In genomic region chr5:172531704-172532026, GRCh38 we compare ENCODE assay signal across 25 cellular contexts.
A peak's percentile ranks its signal among the peaks of the same experiment; 100 is the strongest.
DNase-seq lines count a peak whose midpoint lies in the region; FAIRE-seq and TF ChIP-seq lines count a peak whose summit lies in the region.
"Had no signal": no experiment of that assay in that cellular context is flagged by ENCODE, and none has a peak within 500 bp of the region (broad histone marks: within the 10 kb centered on the region; RNA-seq: fewer than 3 reads in every experiment).

No MANE protein-coding gene starts in this region.

- intact Hi-C loops in sigmoid colon (cut with DNase I), result loop anchor here (2.0 kb wide), 1 partner anchor 23 kb away; no protein-coding TSS in a partner anchor

- no peaks in the 10 kb centered on the region for H3K27me3 ChIP-seq in sigmoid colon
- H3K27me3 ChIP-seq: BE2C, SJSA1 had no signal

- H3K4me1 ChIP-seq in sigmoid colon, result peaks cover 0 to 56% (median 35%) of the 10 kb centered on the region in 4 donors
- H3K4me1 ChIP-seq: BE2C, Caco-2 had no signal

- TF ChIP-seq CTCF in GM13976 (IDR thresholded peaks at IDR 0.05; ENCODE audit: borderline replicate concordance, control extremely low read depth, extremely low read depth, insufficient read depth, missing control alignments) (no peak), coronary artery (IDR thresholded peaks at IDR 0.05) (no peak), sigmoid colon (IDR thresholded peaks at IDR 0.05) (no peak)

- FAIRE-seq in GM12891 (lab: Jason Lieb, UNC), result no peak
- FAIRE-seq: GM12892 had no signal

- TF ChIP-seq POLR2A in sigmoid colon (IDR thresholded peaks at IDR 0.05) (no peak), GM12891 (IDR thresholded peaks at IDR 0.05; ENCODE audit: low read depth, low read length) (no peak)

- 81 to 87% methylated on average over 2 of the region's 2 CpGs for WGBS in sigmoid colon, 2 donors

- peak; percentile 52 for DNase-seq in activated CD8-positive, alpha-beta memory T cell treated with anti-CD3 and anti-CD28 coated beads for 24 hours
- no peak for DNase-seq in activated CD8-positive, alpha-beta memory T cell treated with anti-CD3 and anti-CD28 coated beads, Interleukin-2, amount 50 U/mL, for 4 hours
- DNase-seq in GM13976 (ENCODE audit: low spot score), result peak; percentile 15
- peak; percentile 47 for DNase-seq in coronary artery (ENCODE audit: low spot score)
- peak; percentile 26 for DNase-seq in sigmoid colon
- no peak for DNase-seq in D341Med (ENCODE audit: low spot score)
- DNase-seq in HUDEP-2 (lab: John Stamatoyannopoulos, UW; ENCODE audit: unreplicated experiment in 76 of 76), result no peak
- DNase-seq in GM12891 (ENCODE audit: insufficient read length, low spot score), result no peak
- DNase-seq: BE2C; Caco-2; CD4-positive, alpha-beta T cell; DMS153; GDM1; H7; Karpas-422; MG63; NCI-H1048; NCI-H1436 treated with DMSO at 0.1 percent for 48 hours; NCI-H2029; NCI-H526; PC-3 had no signal

- no peaks in the 10 kb centered on the region for H3K9me3 ChIP-seq in sigmoid colon
- H3K9me3 ChIP-seq: BE2C, Caco-2, MG63, SJSA1 had no signal

- no peaks in the 10 kb centered on the region for H3K36me3 ChIP-seq in sigmoid colon
- H3K36me3 ChIP-seq: BE2C, MG63, SJSA1 had no signal

- TF ChIP-seq EP300 in sigmoid colon (IDR thresholded peaks at IDR 0.05), result no peak

- H3K4me3 ChIP-seq in coronary artery, result no peak overlapping the region
- no peak overlapping the region for H3K4me3 ChIP-seq in sigmoid colon
- H3K4me3 ChIP-seq: MG63, SJSA1 had no signal

- in situ Hi-C loops in GM13976 (cut with MboI; ENCODE audit: low sequenced_read_pairs, unreplicated experiment), result no loop called here

- H3K27ac ChIP-seq in coronary artery (no peak overlapping the region), sigmoid colon (no peak overlapping the region)
- H3K27ac ChIP-seq: HL-60, RWPE1, SJSA1 had no signal

TF ChIP-seq in GM12891, 5 proteins besides CTCF, POLR2A, EP300 and RAD21:
- TF ChIP-seq SPI1 (IDR thresholded peaks at IDR 0.05; ENCODE audit: low read depth, low read length) (no peak), POLR2AphosphoS5 (IDR thresholded peaks at IDR 0.05; ENCODE audit: low read depth, low read length) (no peak), POU2F2 (IDR thresholded peaks at IDR 0.05; ENCODE audit: low read depth, low read length) (no peak), TAF1 (IDR thresholded peaks at IDR 0.05; ENCODE audit: low read depth, low read length) (no peak), PAX5 (IDR thresholded peaks at IDR 0.05; ENCODE audit: insufficient read depth, low read length, severe bottlenecking) (no peak)

Comparison
In these comparisons a context has a peak if more than half of its experiments do, and no peak if none do; other contexts are left out.
1. DNase-seq: peak in activated CD8-positive, alpha-beta memory T cell treated with anti-CD3 and anti-CD28 coated beads for 24 hours (single experiment), GM13976 (single experiment), coronary artery (single experiment) and sigmoid colon (single experiment); none in activated CD8-positive, alpha-beta memory T cell treated with anti-CD3 and anti-CD28 coated beads, Interleukin-2, amount 50 U/mL, for 4 hours (single experiment), D341Med (single experiment), HUDEP-2 (0 of 76) and GM12891 (single experiment).